Comparison of ENCODE assay signal across 4 cellular contexts in genomic region chr16:89008796-89009195, GRCh38. TPM values are rescaled to one million over a fixed set of nuclear protein-coding genes. Genes with fewer than 3 reads are reported as not detected.
"Had no signal": no experiment of that assay in that cellular context is flagged by ENCODE, and none has a peak within 500 bp of the region (broad histone marks: within the 10 kb centered on the region; RNA-seq: fewer than 3 reads in every experiment).

No MANE protein-coding gene starts in this region.

RNA-seq across cellular contexts. Expression of gene CBFA2T3, which starts 31.8 kb away (rescaled TPM):
- total RNA-seq: lung microvascular endothelial cell, osteocyte, pulmonary artery endothelial cell, renal cortical epithelial cell had no signal
